24 cellular contexts compared by ENCODE assay signal in the genomic region with DNA sequence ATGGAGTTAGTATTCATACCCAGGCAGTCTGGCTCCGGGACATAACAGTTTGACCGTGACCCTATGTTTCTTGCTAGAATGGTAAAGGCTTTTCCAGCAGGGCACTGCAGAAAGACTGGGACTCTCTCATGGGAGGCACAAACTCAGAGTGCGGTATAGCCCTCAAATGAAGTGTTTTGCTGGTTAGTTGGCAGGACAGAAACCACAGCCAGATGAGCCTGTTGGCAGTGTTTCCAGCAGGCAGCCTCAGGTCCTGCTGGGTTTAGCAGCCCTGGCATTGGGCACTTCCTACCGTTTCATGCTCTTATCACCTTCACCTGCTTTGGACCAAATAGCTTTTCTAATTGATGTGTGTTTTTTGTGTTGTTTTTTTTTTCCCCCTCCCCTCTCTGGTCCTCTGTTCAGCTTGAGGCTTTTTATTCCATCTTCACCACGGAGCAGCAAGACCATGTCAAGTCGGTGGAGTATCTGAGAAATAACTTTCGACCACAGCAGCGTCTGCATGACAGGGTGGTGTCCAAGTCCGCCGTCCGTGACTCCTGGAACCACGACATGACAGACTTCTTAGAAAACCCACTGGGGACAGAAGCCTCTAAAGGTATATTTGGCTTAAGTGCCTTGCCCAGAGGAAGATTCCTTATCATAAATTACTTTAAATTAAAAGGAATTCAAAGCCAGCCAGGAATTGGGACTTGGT.
DNase-seq lines count a peak whose midpoint lies in the region; ATAC-seq and TF ChIP-seq lines count a peak whose summit lies in the region.
"Had no signal": no experiment of that assay in that cellular context is flagged by ENCODE, and none has a peak within 500 bp of the region (broad histone marks: within the 10 kb centered on the region; RNA-seq: fewer than 3 reads in every experiment).

No MANE protein-coding gene starts in this region.

- WGBS in SK-N-SH (ENCODE audit: low lambda C conversion rate), result 75% methylated on average over 11 of the region's 12 CpGs

- intact Hi-C loops in Right ventricle myocardium inferior (cut with DNase I), result no loop called here

- ATAC-seq in Right ventricle myocardium inferior (peak; percentile 54), GM21367 (IDR thresholded peaks at IDR 0.05; ENCODE audit: unreplicated experiment) (no peak)
- ATAC-seq: A549, left lobe of liver, mucosa of descending colon, WTC11 had no signal

- H3K4me1 ChIP-seq in right atrium auricular region (peaks cover 0 to 17% of the 10 kb centered on the region in 2 donors), SK-N-SH (ENCODE audit: control insufficient read depth in 1 of 2, insufficient read depth in 2 of 2, low read depth in 1 of 2, low read length in 1 of 2) (peaks cover 0 to 3% of the 10 kb centered on the region in 2 experiments; a peak in 2 of 4 replicates)
- H3K4me1 ChIP-seq: A549, uterus had no signal

- H4K20me1 ChIP-seq in SK-N-SH (ENCODE audit: insufficient read depth), result no peaks in the 10 kb centered on the region

- H3K4me2 ChIP-seq in SK-N-SH, result 0 out of 2 replicates have a peak overlapping the region, but pooled peaks have one; percentile 17
- H3K4me2 ChIP-seq: A549 had no signal

- no peaks in the 10 kb centered on the region for H3K9me2 ChIP-seq in SK-N-SH

- TF ChIP-seq EP300 in SK-N-SH (IDR thresholded peaks at IDR 0.05; ENCODE audit: borderline replicate concordance in 1 of 2, low read depth in 1 of 2, low read length in 1 of 2), result 0 out of 4 replicates have a peak, but pooled peaks of 1 of the 2 experiments have one; percentile 27

- H3F3A ChIP-seq in SK-N-SH (replicated peaks; ENCODE audit: insufficient read depth), result peaks cover 28% of the 10 kb centered on the region

- POLR2A ChIA-PET in SK-N-SH (lab: Yijun Ruan, JAX), result no interaction called here

- H3K4me3 ChIP-seq in right atrium auricular region (no peak overlapping the region), SK-N-SH (ENCODE audit: low read depth in 2 of 2, low read length in 1 of 2) (no peak overlapping the region), fibroblast of mammary gland (ENCODE audit: control insufficient read depth, low read depth, low read length) (no peak overlapping the region)
- H3K4me3 ChIP-seq: A549, mucosa of descending colon, uterus had no signal

- CTCF ChIA-PET in SK-N-SH (lab: Yijun Ruan, JAX), result interaction anchor here (0.7 to 4.0 kb wide), 3 partner anchors 21 to 309 kb away, joined by 3 to 20 read pairs (median 3); no protein-coding TSS in a partner anchor

- no peak overlapping the region for H2AFZ ChIP-seq in SK-N-SH (ENCODE audit: low read depth)

- no peaks in the 10 kb centered on the region for H3K36me3 ChIP-seq in right atrium auricular region
- no peaks in the 10 kb centered on the region for H3K36me3 ChIP-seq in SK-N-SH (replicated peaks in 1 of 2; ENCODE audit: control insufficient read depth in 1 of 2, insufficient read depth in 2 of 2, low read length in 1 of 2)
- H3K36me3 ChIP-seq: uterus had no signal

- no peaks in the 10 kb centered on the region for H3K79me2 ChIP-seq in SK-N-SH (ENCODE audit: insufficient read depth)

- no peak for TF ChIP-seq RAD21 in SK-N-SH (IDR thresholded peaks at IDR 0.05; ENCODE audit: low read length)

- H3K27ac ChIP-seq in right atrium auricular region, result no peak overlapping the region
- peak overlapping the region in 1 of 2 experiments; percentile 23; a peak in 2 of 4 replicates for H3K27ac ChIP-seq in SK-N-SH (ENCODE audit: low read depth in 2 of 2, low read length in 1 of 2)
- H3K27ac ChIP-seq: A549, uterus had no signal

- H3K27me3 ChIP-seq in right atrium auricular region, result no peaks in the 10 kb centered on the region
- no peaks in the 10 kb centered on the region for H3K27me3 ChIP-seq in SK-N-SH (ENCODE audit: insufficient read depth)
- H3K27me3 ChIP-seq: uterus had no signal

- no peak for DNase-seq in Right ventricle myocardium inferior (ENCODE audit: missing footprints)
- no peak for DNase-seq in right atrium auricular region (ENCODE audit: low spot score)
- no peak for DNase-seq in SK-N-SH
- peak; percentile 36 for DNase-seq in fibroblast of mammary gland (ENCODE audit: low read depth)
- peak; percentile 33 for DNase-seq in stromal cell of bone marrow (ENCODE audit: low read depth)
- DNase-seq in NCI-H748 (lab: John Stamatoyannopoulos, UW; ENCODE audit: unreplicated experiment), result no peak
- DNase-seq in HT-29 (ENCODE audit: low spot score), result no peak
- DNase-seq: activated CD4-positive, alpha-beta memory T cell treated with anti-CD3 and anti-CD28 coated beads for 36 hours; activated naive CD4-positive, alpha-beta T cell treated with anti-CD3 and anti-CD28 coated beads, Interleukin-2, amount 50 U/mL, for 16 hours; activated T-cell treated with anti-CD3 and anti-CD28 coated beads, Interleukin-2, amount 50 U/mL, for 1 hour; aorta; CD4-positive, alpha-beta T cell; Karpas-422; mucosa of descending colon; NCI-H1105; NCI-H2107; NCI-H748 treated with DMSO at 0.1 percent for 48 hours; stimulated activated CD4-positive, alpha-beta T cell treated with anti-CD3 and anti-CD28 coated beads, Interleukin-12 subunit alpha, Interleukin-12 subunit beta, amount 100 ng/mL, for 4 hours; substantia nigra; uterus had no signal

- H3K9me3 ChIP-seq in right atrium auricular region (no peaks in the 10 kb centered on the region), SK-N-SH (0 out of 2 replicates have a peak, but pooled peaks cover 5% of the 10 kb centered on the region)
- H3K9me3 ChIP-seq: A549, uterus had no signal

- H3K9ac ChIP-seq in SK-N-SH, result no peak overlapping the region

- TF ChIP-seq CTCF in right atrium auricular region (IDR thresholded peaks at IDR 0.05) (no peak), SK-N-SH (IDR thresholded peaks at IDR 0.05) (no peak), fibroblast of mammary gland (conservative IDR thresholded peaks at IDR 0.05; ENCODE audit: control insufficient read depth, insufficient read depth, low read depth, low read length) (no peak)

TF ChIP-seq in SK-N-SH, 30 proteins besides CTCF, POLR2A, EP300 and RAD21:
- TF ChIP-seq FOSL2 (IDR thresholded peaks at IDR 0.05; ENCODE audit: borderline replicate concordance, low read depth), result peak; percentile 24; the same call in 1 of the 2 replicates
- TF ChIP-seq, protein P1, sequence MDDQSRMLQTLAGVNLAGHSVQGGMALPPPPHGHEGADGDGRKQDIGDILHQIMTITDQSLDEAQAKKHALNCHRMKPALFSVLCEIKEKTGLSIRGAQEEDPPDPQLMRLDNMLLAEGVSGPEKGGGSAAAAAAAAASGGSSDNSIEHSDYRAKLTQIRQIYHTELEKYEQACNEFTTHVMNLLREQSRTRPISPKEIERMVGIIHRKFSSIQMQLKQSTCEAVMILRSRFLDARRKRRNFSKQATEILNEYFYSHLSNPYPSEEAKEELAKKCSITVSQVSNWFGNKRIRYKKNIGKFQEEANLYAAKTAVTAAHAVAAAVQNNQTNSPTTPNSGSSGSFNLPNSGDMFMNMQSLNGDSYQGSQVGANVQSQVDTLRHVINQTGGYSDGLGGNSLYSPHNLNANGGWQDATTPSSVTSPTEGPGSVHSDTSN (IDR thresholded peaks at IDR 0.05), result peak; percentile 51
- no peak for TF ChIP-seq EZH2phosphoT487 (IDR thresholded peaks at IDR 0.05; ENCODE audit: borderline replicate concordance, low read depth)
- TF ChIP-seq TCF12 (IDR thresholded peaks at IDR 0.05), result peak; percentile 77
- no peak for TF ChIP-seq SMC3 (IDR thresholded peaks at IDR 0.05; ENCODE audit: low read depth, low read length)
- no peak for TF ChIP-seq CHD2 (IDR thresholded peaks at IDR 0.05; ENCODE audit: low read length, partially characterized antibody)
- TF ChIP-seq, protein P2, sequence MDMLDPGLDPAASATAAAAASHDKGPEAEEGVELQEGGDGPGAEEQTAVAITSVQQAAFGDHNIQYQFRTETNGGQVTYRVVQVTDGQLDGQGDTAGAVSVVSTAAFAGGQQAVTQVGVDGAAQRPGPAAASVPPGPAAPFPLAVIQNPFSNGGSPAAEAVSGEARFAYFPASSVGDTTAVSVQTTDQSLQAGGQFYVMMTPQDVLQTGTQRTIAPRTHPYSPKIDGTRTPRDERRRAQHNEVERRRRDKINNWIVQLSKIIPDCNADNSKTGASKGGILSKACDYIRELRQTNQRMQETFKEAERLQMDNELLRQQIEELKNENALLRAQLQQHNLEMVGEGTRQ (IDR thresholded peaks at IDR 0.05; ENCODE audit: borderline replicate concordance, low read depth, low read length), result no peak
- TF ChIP-seq RFX5 (IDR thresholded peaks at IDR 0.05; ENCODE audit: low read length), result no peak
- peak; percentile 29; the same call in 1 of the 2 replicates for TF ChIP-seq JUND (IDR thresholded peaks at IDR 0.05)
- peak; percentile 73 for TF ChIP-seq NFIC (IDR thresholded peaks at IDR 0.05; ENCODE audit: borderline replicate concordance)
- TF ChIP-seq, protein P3, sequence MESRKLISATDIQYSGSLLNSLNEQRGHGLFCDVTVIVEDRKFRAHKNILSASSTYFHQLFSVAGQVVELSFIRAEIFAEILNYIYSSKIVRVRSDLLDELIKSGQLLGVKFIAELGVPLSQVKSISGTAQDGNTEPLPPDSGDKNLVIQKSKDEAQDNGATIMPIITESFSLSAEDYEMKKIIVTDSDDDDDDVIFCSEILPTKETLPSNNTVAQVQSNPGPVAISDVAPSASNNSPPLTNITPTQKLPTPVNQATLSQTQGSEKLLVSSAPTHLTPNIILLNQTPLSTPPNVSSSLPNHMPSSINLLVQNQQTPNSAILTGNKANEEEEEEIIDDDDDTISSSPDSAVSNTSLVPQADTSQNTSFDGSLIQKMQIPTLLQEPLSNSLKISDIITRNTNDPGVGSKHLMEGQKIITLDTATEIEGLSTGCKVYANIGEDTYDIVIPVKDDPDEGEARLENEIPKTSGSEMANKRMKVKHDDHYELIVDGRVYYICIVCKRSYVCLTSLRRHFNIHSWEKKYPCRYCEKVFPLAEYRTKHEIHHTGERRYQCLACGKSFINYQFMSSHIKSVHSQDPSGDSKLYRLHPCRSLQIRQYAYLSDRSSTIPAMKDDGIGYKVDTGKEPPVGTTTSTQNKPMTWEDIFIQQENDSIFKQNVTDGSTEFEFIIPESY (IDR thresholded peaks at IDR 0.05; ENCODE audit: borderline replicate concordance, low read depth), result no peak

Comparison
In these comparisons a context has a peak if more than half of its experiments do, and no peak if none do; other contexts are left out.
1. DNase-seq: peak in fibroblast of mammary gland (single experiment) and stromal cell of bone marrow (single experiment); none in Right ventricle myocardium inferior (single experiment), right atrium auricular region (single experiment), SK-N-SH (single experiment), NCI-H748 (single experiment) and HT-29 (single experiment).